9 cellular contexts compared by ENCODE assay signal in the genomic region with DNA sequence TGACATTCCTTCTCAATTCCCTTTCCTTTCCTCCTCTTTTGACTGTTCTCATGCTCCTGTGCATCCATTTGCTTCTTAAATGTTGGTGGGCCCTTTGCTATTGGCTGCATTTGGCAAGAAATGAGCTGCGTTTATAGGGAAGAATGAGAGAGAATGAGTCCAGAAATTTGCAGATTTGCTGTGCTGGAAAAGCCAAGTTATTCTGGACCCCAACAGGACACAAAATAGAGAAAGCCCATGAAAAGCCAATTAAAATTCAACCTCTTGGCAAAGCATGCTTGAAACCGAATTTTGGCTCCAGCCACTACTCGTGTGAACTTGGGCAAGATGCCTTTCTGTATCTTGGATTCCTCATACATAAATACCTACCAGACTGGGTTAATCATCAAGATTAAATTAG. TPM values are rescaled to one million over a fixed set of nuclear protein-coding genes. Genes with fewer than 3 reads are reported as not detected.
A peak's percentile ranks its signal among the peaks of the same experiment; 100 is the strongest.
DNase-seq lines count a peak whose midpoint lies in the region; TF ChIP-seq lines count a peak whose summit lies in the region.
"Had no signal": no experiment of that assay in that cellular context is flagged by ENCODE, and none has a peak within 500 bp of the region (broad histone marks: within the 10 kb centered on the region; RNA-seq: fewer than 3 reads in every experiment).

No MANE protein-coding gene starts in this region.

- no peaks in the 10 kb centered on the region for H3K9me3 ChIP-seq in BLaER1

- H3K9me3 Mint-ChIP-seq in IgD-negative memory B cell: peaks cover 0 to 4% (median 2%) of the 10 kb centered on the region in 3 donors
- H3K9me3 Mint-ChIP-seq in mesothelial cell of epicardium: peaks cover 5% of the 10 kb centered on the region

- intact Hi-C loops in head of caudate nucleus (cut with DNase I): no loop called here

- no peaks in the 10 kb centered on the region for H4K20me1 ChIP-seq in BLaER1

- no peak overlapping the region for H3K9ac ChIP-seq in BLaER1

- H3K27ac ChIP-seq in BLaER1: no peak overlapping the region

- H3K4me2 ChIP-seq in BLaER1: peak overlapping the region; percentile 94

- peaks cover 32% of the 10 kb centered on the region for H3K4me1 ChIP-seq in BLaER1

- H3K27me3 Mint-ChIP-seq in IgD-negative memory B cell (peaks cover 10% of the 10 kb centered on the region), mesothelial cell of epicardium (ENCODE audit: low read depth) (peaks cover 14% of the 10 kb centered on the region)

- no peaks in the 10 kb centered on the region for H3K27me3 ChIP-seq in BLaER1

- peak overlapping the region; percentile 92; the same call in 1 of the 2 replicates for H3K4me3 ChIP-seq in BLaER1

- H3K36me3 ChIP-seq in BLaER1: peaks cover 13% of the 10 kb centered on the region

- H3K4me1 Mint-ChIP-seq in IgD-negative memory B cell: peaks cover 16 to 24% (median 20%) of the 10 kb centered on the region in 3 donors
- H3K4me1 Mint-ChIP-seq in mesothelial cell of epicardium: peaks cover 17% of the 10 kb centered on the region

- DNase-seq in astrocyte of the hippocampus (ENCODE audit: low read depth, low spot score) (peak; percentile 7), mesothelial cell of epicardium (ENCODE audit: low spot score in 2 of 2, unreplicated experiment in 2 of 2) (no peak), ecto neural progenitor cell (ENCODE audit: low spot score) (no peak), GF-D8 (lab: John Stamatoyannopoulos, UW) (no peak), head of caudate nucleus (no peak), NCI-H1694 treated with DMSO at 0.1 percent for 48 hours (lab: John Stamatoyannopoulos, UW) (no peak)
- DNase-seq: caudate nucleus had no signal

- H3K27ac Mint-ChIP-seq in IgD-negative memory B cell: peak overlapping the region in 2 of 3 donors; percentile 3 to 25
- H3K27ac Mint-ChIP-seq in mesothelial cell of epicardium: peak overlapping the region; percentile 9

- H3K4me3 Mint-ChIP-seq in IgD-negative memory B cell (peak overlapping the region; percentile 81 to 98 (median 91)), mesothelial cell of epicardium (peak overlapping the region; percentile 77)

- no peak for TF ChIP-seq CTCF in mesothelial cell of epicardium (IDR thresholded peaks at IDR 0.05; ENCODE audit: unreplicated experiment)

- peaks cover 7% of the 10 kb centered on the region for H3K36me3 Mint-ChIP-seq in IgD-negative memory B cell
- peaks cover 1% of the 10 kb centered on the region for H3K36me3 Mint-ChIP-seq in mesothelial cell of epicardium

RNA-seq across cellular contexts. Expression of gene SCLY, which starts 1.3 kb away (rescaled TPM):
- 18.5 TPM for polyA plus RNA-seq in IgD-negative memory B cell
- 19.9 to 21.5 TPM (median 20.4 TPM) in 3 replicates for total RNA-seq in mesothelial cell of epicardium

RNA-seq across cellular contexts. Expression of gene ESPNL, which starts 40.6 kb away (rescaled TPM):
- 5.5 TPM for polyA plus RNA-seq in IgD-negative memory B cell
- total RNA-seq in mesothelial cell of epicardium: 0.29 to 0.75 TPM (median 0.38 TPM) in 3 replicates
